ENCODE assay signal across 9 cellular contexts in genomic region chr6:42368156-42368555, GRCh38.
DNase-seq lines count a peak whose midpoint lies in the region; ATAC-seq and TF ChIP-seq lines count a peak whose summit lies in the region.
"Had no signal": no experiment of that assay in that cellular context is flagged by ENCODE, and none has a peak within 500 bp of the region (broad histone marks: within the 10 kb centered on the region; RNA-seq: fewer than 3 reads in every experiment).

No MANE protein-coding gene starts in this region.

- H2AFZ ChIP-seq in neural progenitor cell (replicated peaks) = no peak overlapping the region

- no peaks in the 10 kb centered on the region for H3K9me3 ChIP-seq in CD8-positive, alpha-beta memory T cell (ENCODE audit: low read length)
- H3K9me3 ChIP-seq in neural progenitor cell (ENCODE audit: low read depth) = no peaks in the 10 kb centered on the region

- peaks cover 81 to 97% (median 83%) of the 10 kb centered on the region in 3 donors for H3K4me1 Mint-ChIP-seq in CD8-positive, alpha-beta memory T cell
- peaks cover 7% of the 10 kb centered on the region for H3K4me1 Mint-ChIP-seq in neural progenitor cell

- ATAC-seq in HG03460 (IDR thresholded peaks at IDR 0.05; ENCODE audit: unreplicated experiment) (no peak), SK-N-SH treated with all-trans-retinoic acid at 6 μM for 48 hours (no peak)

- H3K79me2 ChIP-seq in neural progenitor cell (ENCODE audit: low read depth) = peaks cover 45% of the 10 kb centered on the region

- POLR2A ChIA-PET in CD8-positive, alpha-beta memory T cell (lab: Charles Lee) = interaction anchor here (1.0 to 3.1 kb wide), 5 partner anchors 9 to 85 kb away, joined by 3 to 22 read pairs (median 5); no protein-coding TSS in a partner anchor

- H3K27ac ChIP-seq in CD8-positive, alpha-beta memory T cell (ENCODE audit: low read depth, low read length) = peak overlapping the region; percentile 55
- H3K27ac ChIP-seq in HL-60 (replicated peaks) = peak overlapping the region; percentile 79
- no peak overlapping the region for H3K27ac ChIP-seq in neural progenitor cell

- no peaks in the 10 kb centered on the region for H3K27me3 ChIP-seq in CD8-positive, alpha-beta memory T cell (ENCODE audit: insufficient read depth, low read length, poor library complexity, severe bottlenecking)
- H3K27me3 ChIP-seq in HL-60 (ENCODE audit: insufficient read depth, poor library complexity, severe bottlenecking) (no peaks in the 10 kb centered on the region), neural progenitor cell (no peaks in the 10 kb centered on the region)

- no peak overlapping the region for H3K4me2 ChIP-seq in neural progenitor cell

- peaks cover 76% of the 10 kb centered on the region for H3K4me1 ChIP-seq in CD8-positive, alpha-beta memory T cell (ENCODE audit: insufficient read depth, low read length)
- H3K4me1 ChIP-seq in neural progenitor cell = no peaks in the 10 kb centered on the region

- CTCF ChIA-PET in CD8-positive, alpha-beta memory T cell (lab: Charles Lee) = interaction anchor here (0.7 to 2.9 kb wide), 7 partner anchors 10 to 82 kb away, joined by 3 to 16 read pairs (median 4); no protein-coding TSS in a partner anchor

- H3K36me3 Mint-ChIP-seq in CD8-positive, alpha-beta memory T cell = peaks cover 0 to 14% (median 5%) of the 10 kb centered on the region in 3 donors
- H3K36me3 Mint-ChIP-seq in neural progenitor cell = peaks cover 3% of the 10 kb centered on the region

- DNase-seq in CD8-positive, alpha-beta memory T cell = peak in 4 of 5 donors; percentile 22 to 76 (median 44)
- DNase-seq in HL-60 (ENCODE audit: low read depth in 1 of 2, low spot score in 1 of 2) (peak in 1 of 2 experiments; percentile 46), activated T-cell treated with anti-CD3 and anti-CD28 coated beads for 4 hours (peak; percentile 61), neural progenitor cell (ENCODE audit: low spot score) (no peak), NCI-H187 treated with DMSO at 0.1 percent for 48 hours (lab: John Stamatoyannopoulos, UW) (no peak), SHP77 (lab: John Stamatoyannopoulos, UW) (no peak)
- DNase-seq: NCI-H1436 treated with DMSO at 0.1 percent for 48 hours had no signal

- H3K4me3 Mint-ChIP-seq in CD8-positive, alpha-beta memory T cell = peak overlapping the region; percentile 57 to 90 (median 84)
- H3K4me3 Mint-ChIP-seq in neural progenitor cell = no peak overlapping the region

- H3K36me3 ChIP-seq in CD8-positive, alpha-beta memory T cell (ENCODE audit: insufficient read depth, low read length) = no peaks in the 10 kb centered on the region
- H3K36me3 ChIP-seq in neural progenitor cell = no peaks in the 10 kb centered on the region

- H3K9me3 Mint-ChIP-seq in CD8-positive, alpha-beta memory T cell = no peaks in the 10 kb centered on the region
- no peaks in the 10 kb centered on the region for H3K9me3 Mint-ChIP-seq in neural progenitor cell

- no peak overlapping the region for H3K9ac ChIP-seq in neural progenitor cell

- no peaks in the 10 kb centered on the region for H3K27me3 Mint-ChIP-seq in CD8-positive, alpha-beta memory T cell
- no peaks in the 10 kb centered on the region for H3K27me3 Mint-ChIP-seq in neural progenitor cell (ENCODE audit: insufficient read depth, low read depth)

- no peaks in the 10 kb centered on the region for H3F3A ChIP-seq in neural progenitor cell (ENCODE audit: low read depth)

- no peak for TF ChIP-seq CTCF in HL-60 (IDR thresholded peaks at IDR 0.05; ENCODE audit: insufficient read depth, low read length)
- TF ChIP-seq CTCF in neural progenitor cell (IDR thresholded peaks at IDR 0.05) = no peak

- peak overlapping the region; percentile 48 for H3K4me3 ChIP-seq in CD8-positive, alpha-beta memory T cell (ENCODE audit: low read length)
- H3K4me3 ChIP-seq in HL-60 (replicated peaks; ENCODE audit: insufficient read depth, low read length) (no peak overlapping the region), neural progenitor cell (no peak overlapping the region)

- H3K27ac Mint-ChIP-seq in CD8-positive, alpha-beta memory T cell = peak overlapping the region; percentile 85 to 100 (median 92)
- peak overlapping the region; percentile 36 for H3K27ac Mint-ChIP-seq in neural progenitor cell

- peaks cover 42% of the 10 kb centered on the region for H4K20me1 ChIP-seq in neural progenitor cell (ENCODE audit: low read depth)

TF ChIP-seq in SK-N-SH treated with all-trans-retinoic acid at 6 μM for 48 hours, 23 proteins besides CTCF, POLR2A, EP300 and RAD21 (continues in another document):
- TF ChIP-seq TCF4 (CRISPR knock-in tag; IDR thresholded peaks at IDR 0.05; ENCODE audit: borderline replicate concordance) (no peak), ZFP3 (CRISPR knock-in tag; IDR thresholded peaks at IDR 0.05) (no peak), ISL1 (CRISPR knock-in tag; IDR thresholded peaks at IDR 0.05) (no peak), CSDC2 (CRISPR knock-in tag; IDR thresholded peaks at IDR 0.05) (no peak), GLIS3 (CRISPR knock-in tag; IDR thresholded peaks at IDR 0.05) (no peak), TOX (CRISPR knock-in tag; IDR thresholded peaks at IDR 0.05; ENCODE audit: borderline replicate concordance) (no peak), POU6F1 (CRISPR knock-in tag; IDR thresholded peaks at IDR 0.05; ENCODE audit: borderline replicate concordance, low read depth) (no peak), ZFP30 (CRISPR knock-in tag; IDR thresholded peaks at IDR 0.05) (no peak), RARB (CRISPR knock-in tag; IDR thresholded peaks at IDR 0.05) (no peak), OSR1 (CRISPR knock-in tag; IDR thresholded peaks at IDR 0.05) (no peak), BACH2 (CRISPR knock-in tag; IDR thresholded peaks at IDR 0.05; ENCODE audit: borderline replicate concordance) (no peak), ARNTL (CRISPR knock-in tag; IDR thresholded peaks at IDR 0.05; ENCODE audit: borderline replicate concordance, low read depth) (no peak), ESRRG (CRISPR knock-in tag; IDR thresholded peaks at IDR 0.05) (no peak), ZNF70 (CRISPR knock-in tag; IDR thresholded peaks at IDR 0.05) (no peak), SNAI2 (CRISPR knock-in tag; IDR thresholded peaks at IDR 0.05) (no peak), PPARA (CRISPR knock-in tag; IDR thresholded peaks at IDR 0.05; ENCODE audit: borderline replicate concordance) (no peak), ZC3H10 (CRISPR knock-in tag; IDR thresholded peaks at IDR 0.05) (no peak)
- TF ChIP-seq, protein P1, sequence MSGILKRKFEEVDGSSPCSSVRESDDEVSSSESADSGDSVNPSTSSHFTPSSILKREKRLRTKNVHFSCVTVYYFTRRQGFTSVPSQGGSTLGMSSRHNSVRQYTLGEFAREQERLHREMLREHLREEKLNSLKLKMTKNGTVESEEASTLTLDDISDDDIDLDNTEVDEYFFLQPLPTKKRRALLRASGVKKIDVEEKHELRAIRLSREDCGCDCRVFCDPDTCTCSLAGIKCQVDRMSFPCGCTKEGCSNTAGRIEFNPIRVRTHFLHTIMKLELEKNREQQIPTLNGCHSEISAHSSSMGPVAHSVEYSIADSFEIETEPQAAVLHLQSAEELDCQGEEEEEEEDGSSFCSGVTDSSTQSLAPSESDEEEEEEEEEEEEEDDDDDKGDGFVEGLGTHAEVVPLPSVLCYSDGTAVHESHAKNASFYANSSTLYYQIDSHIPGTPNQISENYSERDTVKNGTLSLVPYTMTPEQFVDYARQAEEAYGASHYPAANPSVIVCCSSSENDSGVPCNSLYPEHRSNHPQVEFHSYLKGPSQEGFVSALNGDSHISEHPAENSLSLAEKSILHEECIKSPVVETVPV (CRISPR knock-in tag; IDR thresholded peaks at IDR 0.05) = no peak
- TF ChIP-seq, protein P2, sequence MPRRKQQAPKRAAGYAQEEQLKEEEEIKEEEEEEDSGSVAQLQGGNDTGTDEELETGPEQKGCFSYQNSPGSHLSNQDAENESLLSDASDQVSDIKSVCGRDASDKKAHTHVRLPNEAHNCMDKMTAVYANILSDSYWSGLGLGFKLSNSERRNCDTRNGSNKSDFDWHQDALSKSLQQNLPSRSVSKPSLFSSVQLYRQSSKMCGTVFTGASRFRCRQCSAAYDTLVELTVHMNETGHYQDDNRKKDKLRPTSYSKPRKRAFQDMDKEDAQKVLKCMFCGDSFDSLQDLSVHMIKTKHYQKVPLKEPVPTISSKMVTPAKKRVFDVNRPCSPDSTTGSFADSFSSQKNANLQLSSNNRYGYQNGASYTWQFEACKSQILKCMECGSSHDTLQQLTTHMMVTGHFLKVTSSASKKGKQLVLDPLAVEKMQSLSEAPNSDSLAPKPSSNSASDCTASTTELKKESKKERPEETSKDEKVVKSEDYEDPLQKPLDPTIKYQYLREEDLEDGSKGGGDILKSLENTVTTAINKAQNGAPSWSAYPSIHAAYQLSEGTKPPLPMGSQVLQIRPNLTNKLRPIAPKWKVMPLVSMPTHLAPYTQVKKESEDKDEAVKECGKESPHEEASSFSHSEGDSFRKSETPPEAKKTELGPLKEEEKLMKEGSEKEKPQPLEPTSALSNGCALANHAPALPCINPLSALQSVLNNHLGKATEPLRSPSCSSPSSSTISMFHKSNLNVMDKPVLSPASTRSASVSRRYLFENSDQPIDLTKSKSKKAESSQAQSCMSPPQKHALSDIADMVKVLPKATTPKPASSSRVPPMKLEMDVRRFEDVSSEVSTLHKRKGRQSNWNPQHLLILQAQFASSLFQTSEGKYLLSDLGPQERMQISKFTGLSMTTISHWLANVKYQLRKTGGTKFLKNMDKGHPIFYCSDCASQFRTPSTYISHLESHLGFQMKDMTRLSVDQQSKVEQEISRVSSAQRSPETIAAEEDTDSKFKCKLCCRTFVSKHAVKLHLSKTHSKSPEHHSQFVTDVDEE (CRISPR knock-in tag; IDR thresholded peaks at IDR 0.05) = no peak

Comparison
In these comparisons a context has a peak if more than half of its experiments do, and no peak if none do; other contexts are left out.
1. DNase-seq: peak in CD8-positive, alpha-beta memory T cell (4 of 5) and activated T-cell treated with anti-CD3 and anti-CD28 coated beads for 4 hours (single experiment); none in neural progenitor cell (single experiment), NCI-H187 treated with DMSO at 0.1 percent for 48 hours (single experiment) and SHP77 (0 of 2).